Comparison of ENCODE assay signal across 1 cellular context in genomic region chr4:15712214-15712613, GRCh38.
TF ChIP-seq lines count a peak whose summit lies in the region.

No MANE protein-coding gene starts in this region.

TF ChIP-seq in HepG2, 621 proteins besides CTCF, POLR2A, EP300 and RAD21:
- TF ChIP-seq CREB1 (IDR thresholded peaks at IDR 0.05), result peak; percentile 20; the same call in 1 of the 2 replicates
- no peak for TF ChIP-seq CREB1 (CRISPR knock-in tag; IDR thresholded peaks at IDR 0.05)
- TF ChIP-seq ZNF333 (CRISPR knock-in tag; IDR thresholded peaks at IDR 0.05; ENCODE audit: borderline replicate concordance), result no peak
